ENCODE assay signal across 8 cellular contexts in genomic region chr18:46213295-46213694, GRCh38.
DNase-seq lines count a peak whose midpoint lies in the region; ATAC-seq and TF ChIP-seq lines count a peak whose summit lies in the region.

No MANE protein-coding gene starts in this region.

- WGBS in heart left ventricle, 4 donors, result 8 to 24% (median 11%) methylated on average over 3 of the region's 3 CpGs

- H3K4me3 ChIP-seq in heart left ventricle, result no peak overlapping the region
- no peak overlapping the region for H3K4me3 ChIP-seq in Panc1 (ENCODE audit: low read depth in 2 of 2, low read length in 2 of 2)
- H3K4me3 ChIP-seq in fibroblast of pulmonary artery (replicated peaks; ENCODE audit: low read depth, low read length), result no peak overlapping the region
- H3K4me3 ChIP-seq in upper lobe of right lung, result no peak overlapping the region

- ATAC-seq in heart left ventricle (peak in 1 of 4 donors; percentile 45), Right ventricle myocardium inferior (no peak), Panc1 (no peak), upper lobe of right lung (no peak), GM19463 (IDR thresholded peaks at IDR 0.05; ENCODE audit: unreplicated experiment) (no peak)

- CTCF ChIA-PET in Panc1 (lab: Charles Lee), result interaction anchor here (1.1 kb wide), 1 partner anchor 40 kb away, joined by 6 read pairs; a partner anchor contains a TSS

- H3K27me3 ChIP-seq in heart left ventricle (no peaks in the 10 kb centered on the region), Panc1 (ENCODE audit: control insufficient read depth, insufficient read depth, low read length) (no peaks in the 10 kb centered on the region), upper lobe of right lung (no peaks in the 10 kb centered on the region)

- TF ChIP-seq POLR2A in heart left ventricle (IDR thresholded peaks at IDR 0.05), result no peak

- intact Hi-C loops in heart left ventricle (cut with DNase I) (loop anchor here in 8 of 10 donors (2.0 to 5.0 kb wide), 3 partner anchors 36 to 41 kb away; a partner anchor contains a TSS), Right ventricle myocardium inferior (cut with DNase I) (no loop called here), Panc1 (cut with micrococcal nuclease; ENCODE audit: unreplicated experiment) (no loop called here), upper lobe of right lung (cut with DNase I) (no loop called here)

- H3K36me3 ChIP-seq in heart left ventricle, result peaks cover 0 to 20% (median 12%) of the 10 kb centered on the region in 9 donors
- H3K36me3 ChIP-seq in Panc1 (ENCODE audit: control insufficient read depth, insufficient read depth, low read length), result no peaks in the 10 kb centered on the region
- peaks cover 12% of the 10 kb centered on the region for H3K36me3 ChIP-seq in upper lobe of right lung

- POLR2A ChIA-PET in Panc1 (lab: Charles Lee), result no interaction called here

- DNase-seq in heart left ventricle, result no peak
- DNase-seq in Right ventricle myocardium inferior (ENCODE audit: missing footprints), result no peak
- no peak for DNase-seq in Panc1 (ENCODE audit: low read depth, low spot score)
- peak; percentile 36 for DNase-seq in fibroblast of pulmonary artery (ENCODE audit: low read depth)
- DNase-seq in upper lobe of right lung, result no peak
- no peak for DNase-seq in globus pallidus (ENCODE audit: low spot score)
- no peak for DNase-seq in RPMI8226

- no TSS peak for BruUV-seq in Panc1 (replicated peaks; lab: Mats Ljungman, UMichigan)

- in situ Hi-C loops in Panc1 (cut with HindIII; ENCODE audit: low pct_unique_long_range_greater_than_20kb, low sequenced_read_pairs), result no loop called here

- H3K27ac ChIP-seq in heart left ventricle, result no peak overlapping the region
- H3K27ac ChIP-seq in Panc1 (ENCODE audit: low read length), result no peak overlapping the region
- H3K27ac ChIP-seq in upper lobe of right lung, result no peak overlapping the region

- H3K4me1 ChIP-seq in heart left ventricle, result peaks cover 0 to 47% (median 29%) of the 10 kb centered on the region in 12 donors
- H3K4me1 ChIP-seq in Panc1 (ENCODE audit: control insufficient read depth, insufficient read depth, low read length), result no peaks in the 10 kb centered on the region; the same call in 1 of the 2 replicates
- peaks cover 14% of the 10 kb centered on the region for H3K4me1 ChIP-seq in upper lobe of right lung

- no peaks in the 10 kb centered on the region for H3K9me3 ChIP-seq in heart left ventricle
- H3K9me3 ChIP-seq in Panc1 (ENCODE audit: control insufficient read depth, insufficient read depth, low read depth, low read length), result no peaks in the 10 kb centered on the region
- no peaks in the 10 kb centered on the region for H3K9me3 ChIP-seq in upper lobe of right lung

- TF ChIP-seq CTCF in heart left ventricle (IDR thresholded peaks at IDR 0.05) (peak; percentile 26 to 65 (median 50)), Panc1 (IDR thresholded peaks at IDR 0.05) (peak; percentile 39; the same call in 1 of the 2 replicates), fibroblast of pulmonary artery (IDR thresholded peaks at IDR 0.05; ENCODE audit: low read length, missing control alignments) (peak; percentile 52), upper lobe of right lung (IDR thresholded peaks at IDR 0.05) (peak; percentile 38)

Comparison
In these comparisons a context has a peak if more than half of its experiments do, and no peak if none do; other contexts are left out.
1. intact Hi-C loops: an anchor here in heart left ventricle (2.0 to 5.0 kb wide); none called in Right ventricle myocardium inferior, Panc1 and upper lobe of right lung.